Comparison of ENCODE assay signal across 1 cellular context in genomic region chr1:41810446-41810845, GRCh38.
TF ChIP-seq lines count a peak whose summit lies in the region.

No MANE protein-coding gene starts in this region.

TF ChIP-seq in K562, 482 proteins besides CTCF, POLR2A, EP300 and RAD21:
- TF ChIP-seq JUND (IDR thresholded peaks at IDR 0.05; ENCODE audit: borderline replicate concordance, low read depth, low read length): no peak
- no peak; the same call in 2 of the 3 replicates for TF ChIP-seq JUND (tag; IDR thresholded peaks at IDR 0.05; ENCODE audit: borderline replicate concordance, low read depth, low read length)
- TF ChIP-seq AFF1 (IDR thresholded peaks at IDR 0.05; ENCODE audit: low read depth in 1 of 2, partially characterized antibody in 2 of 2): peak in 1 of 2 experiments; percentile 59
- no peak for TF ChIP-seq SFPQ (IDR thresholded peaks at IDR 0.05; ENCODE audit: low read depth, low read length)
- peak; percentile 97 for TF ChIP-seq EHMT2 (IDR thresholded peaks at IDR 0.05)
- TF ChIP-seq ZNF644 (tag; IDR thresholded peaks at IDR 0.05; ENCODE audit: low read depth): 0 out of 2 replicates have a peak, but pooled peaks have one; percentile 57
- TF ChIP-seq E2F5 (CRISPR knock-in tag; IDR thresholded peaks at IDR 0.05): no peak
- TF ChIP-seq TEAD2 (tag; IDR thresholded peaks at IDR 0.05): peak; percentile 67; the same call in 1 of the 2 replicates
- TF ChIP-seq CREB3 (tag; conservative IDR thresholded peaks at IDR 0.05; ENCODE audit: low read depth): peak; percentile 70; the same call in 1 of the 2 replicates
- no peak for TF ChIP-seq ZKSCAN3 (CRISPR knock-in tag; IDR thresholded peaks at IDR 0.05)
- TF ChIP-seq YY1 (IDR thresholded peaks at IDR 0.05; ENCODE audit: borderline replicate concordance in 1 of 3, control insufficient read depth in 1 of 3, extremely low read depth in 1 of 3, insufficient read depth in 3 of 3, insufficient read length in 1 of 3, insufficient replicate concordance in 2 of 3, low read depth in 1 of 3, low read length in 2 of 3): no peak
- TF ChIP-seq MYBL2 (IDR thresholded peaks at IDR 0.05; ENCODE audit: low read depth): no peak
- no peak for TF ChIP-seq MYBL2 (CRISPR knock-in tag; IDR thresholded peaks at IDR 0.05; ENCODE audit: borderline replicate concordance)
- no peak for TF ChIP-seq IRF9 (tag; IDR thresholded peaks at IDR 0.05)
- TF ChIP-seq MAZ (CRISPR knock-in tag; conservative IDR thresholded peaks at IDR 0.05 in 1 of 2, IDR thresholded peaks at IDR 0.05 in 1 of 2): peak in 1 of 2 experiments; percentile 49; a peak in 1 of 4 replicates
- TF ChIP-seq SRF (CRISPR knock-in tag; IDR thresholded peaks at IDR 0.05): peak in 1 of 2 experiments; percentile 40; a peak in 1 of 4 replicates
- peak; percentile 92 for TF ChIP-seq MIER1 (IDR thresholded peaks at IDR 0.05; ENCODE audit: low read depth)
- peak; percentile 61; the same call in 1 of the 2 replicates for TF ChIP-seq PRMT5 (CRISPR knock-in tag; IDR thresholded peaks at IDR 0.05)
- TF ChIP-seq ZNF668 (CRISPR knock-in tag; IDR thresholded peaks at IDR 0.05): no peak
- TF ChIP-seq TBL1XR1 (IDR thresholded peaks at IDR 0.05; ENCODE audit: low read length in 2 of 2): no peak
- TF ChIP-seq REST (CRISPR knock-in tag; IDR thresholded peaks at IDR 0.05; ENCODE audit: low read depth): peak; percentile 96
- no peak for TF ChIP-seq DLX4 (CRISPR knock-in tag; IDR thresholded peaks at IDR 0.05)
- peak; percentile 17; the same call in 1 of the 2 replicates for TF ChIP-seq PTTG1 (tag; IDR thresholded peaks at IDR 0.05; ENCODE audit: low read depth)
- 0 out of 2 replicates have a peak, but pooled peaks have one; percentile 29 for TF ChIP-seq HDAC2 (IDR thresholded peaks at IDR 0.05)
- TF ChIP-seq HNRNPH1 (optimal IDR thresholded peaks at IDR 0.05; ENCODE audit: low read depth, low read length): no peak
- TF ChIP-seq ZNF766 (CRISPR knock-in tag; conservative IDR thresholded peaks at IDR 0.05): peak; percentile 82
- no peak for TF ChIP-seq PBX2 (CRISPR knock-in tag; IDR thresholded peaks at IDR 0.05; ENCODE audit: low read depth)
- no peak for TF ChIP-seq PBX2 (tag; conservative IDR thresholded peaks at IDR 0.05; ENCODE audit: low read depth)
- 0 out of 2 replicates have a peak, but pooled peaks have one; percentile 40 for TF ChIP-seq ZNF395 (CRISPR knock-in tag; IDR thresholded peaks at IDR 0.05)
- peak in 1 of 2 experiments; percentile 71; a peak in 1 of 4 replicates for TF ChIP-seq TEAD1 (CRISPR knock-in tag; IDR thresholded peaks at IDR 0.05)
- TF ChIP-seq TEAD4 (IDR thresholded peaks at IDR 0.05; ENCODE audit: low read length): peak; percentile 32; the same call in 1 of the 2 replicates
- TF ChIP-seq TEAD4 (CRISPR knock-in tag; IDR thresholded peaks at IDR 0.05; ENCODE audit: borderline replicate concordance): no peak
- TF ChIP-seq KAT7 (CRISPR knock-in tag; IDR thresholded peaks at IDR 0.05; ENCODE audit: borderline replicate concordance): no peak
